10 cellular contexts compared by ENCODE assay signal in the genomic region with DNA sequence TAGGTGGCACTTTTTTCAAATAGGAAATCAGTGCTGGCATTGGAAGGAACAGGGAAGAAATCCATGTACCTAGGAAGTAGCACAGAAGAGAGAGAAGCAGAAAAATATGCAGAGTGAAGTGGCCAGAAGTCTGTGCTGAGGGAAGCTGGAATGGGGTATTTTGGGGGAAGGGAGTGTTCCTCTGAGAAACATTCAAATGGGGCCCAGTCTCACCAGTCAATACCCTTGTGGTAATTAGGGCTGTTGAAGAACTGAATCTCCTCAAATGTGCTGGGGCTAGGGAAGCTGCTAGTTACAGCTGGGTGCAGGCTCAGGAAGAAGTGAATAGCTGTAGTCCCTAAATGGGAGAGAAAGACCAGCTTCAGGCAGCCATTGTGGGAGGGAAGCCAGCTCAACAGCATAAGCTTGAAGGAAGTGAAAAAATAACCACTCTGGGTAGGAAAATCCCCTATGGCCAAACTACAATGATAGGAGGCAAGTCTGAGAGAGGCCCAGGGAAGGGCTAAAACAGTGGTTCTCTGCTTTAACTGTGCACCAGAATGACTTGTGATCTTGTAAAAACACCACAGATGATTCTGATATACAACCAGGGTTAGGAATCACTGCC. TPM values are rescaled to one million over a fixed set of nuclear protein-coding genes. Genes with fewer than 3 reads are reported as not detected.
A peak's percentile ranks its signal among the peaks of the same experiment; 100 is the strongest.
DNase-seq lines count a peak whose midpoint lies in the region; ATAC-seq and TF ChIP-seq lines count a peak whose summit lies in the region.
"Had no signal": no experiment of that assay in that cellular context is flagged by ENCODE, and none has a peak within 500 bp of the region (broad histone marks: within the 10 kb centered on the region; RNA-seq: fewer than 3 reads in every experiment).

No MANE protein-coding gene starts in this region.

- peak; percentile 65 for ATAC-seq in GM19372 (IDR thresholded peaks at IDR 0.05; ENCODE audit: low read depth, unreplicated experiment)
- ATAC-seq in HG03469 (IDR thresholded peaks at IDR 0.05; ENCODE audit: unreplicated experiment): peak; percentile 47

- H3K27me3 ChIP-seq in esophagus squamous epithelium: no peaks in the 10 kb centered on the region
- no peaks in the 10 kb centered on the region for H3K27me3 ChIP-seq in effector memory CD4-positive, alpha-beta T cell (replicated peaks; ENCODE audit: control insufficient read depth, insufficient read depth, low read length, poor library complexity, severe bottlenecking)

- peaks cover 4 to 54% (median 5%) of the 10 kb centered on the region in 3 donors for H3K4me1 ChIP-seq in esophagus squamous epithelium
- H3K4me1 ChIP-seq in effector memory CD4-positive, alpha-beta T cell (ENCODE audit: control insufficient read depth, insufficient read depth, low read length, poor library complexity, severe bottlenecking): no peaks in the 10 kb centered on the region

- DNase-seq in GM10248 (ENCODE audit: extremely low spot score): peak; percentile 78
- no peak for DNase-seq in esophagus squamous epithelium (lab: John Stamatoyannopoulos, UW)
- no peak for DNase-seq in effector memory CD4-positive, alpha-beta T cell
- no peak for DNase-seq in stimulated activated CD4-positive, alpha-beta T cell treated with anti-CD3 and anti-CD28 coated beads, Interleukin-4, amount 100 ng/mL, for 1 hour
- DNase-seq in NCI-H2029 (lab: John Stamatoyannopoulos, UW): no peak
- no peak for DNase-seq in SHP77 (lab: John Stamatoyannopoulos, UW)
- DNase-seq: GDM1, NCI-H82 had no signal

- CTCF ChIA-PET in GM10248 (lab: Yijun Ruan, JAX): interaction anchor here (1.0 to 2.0 kb wide), 4 partner anchors 9 to 76 kb away, joined by 3 to 9 read pairs (median 4); no protein-coding TSS in a partner anchor

- H3K9me3 ChIP-seq in esophagus squamous epithelium: no peaks in the 10 kb centered on the region
- no peaks in the 10 kb centered on the region for H3K9me3 ChIP-seq in effector memory CD4-positive, alpha-beta T cell (ENCODE audit: control insufficient read depth, low read length)

- intact Hi-C loops in esophagus squamous epithelium (cut with DNase I): no loop called here

- TF ChIP-seq POLR2A in esophagus squamous epithelium (IDR thresholded peaks at IDR 0.05): no peak

- TF ChIP-seq CTCF in GM10248 (IDR thresholded peaks at IDR 0.05; ENCODE audit: control extremely low read depth, extremely low read depth, low read depth, missing control alignments): no peak
- no peak for TF ChIP-seq CTCF in esophagus squamous epithelium (IDR thresholded peaks at IDR 0.05)

- peaks cover 58 to 99% (median 62%) of the 10 kb centered on the region in 3 donors for H3K36me3 ChIP-seq in esophagus squamous epithelium
- peaks cover 72% of the 10 kb centered on the region for H3K36me3 ChIP-seq in effector memory CD4-positive, alpha-beta T cell (ENCODE audit: control insufficient read depth, insufficient read depth, low read length)

- POLR2A ChIA-PET in GM10248 (lab: Yijun Ruan, JAX): interaction anchor here (0.7 to 1.6 kb wide), 3 partner anchors 10 to 18 kb away, joined by 3 read pairs; no protein-coding TSS in a partner anchor

- peak overlapping the region; percentile 16 to 79 (median 65) for H3K27ac ChIP-seq in esophagus squamous epithelium
- H3K27ac ChIP-seq in effector memory CD4-positive, alpha-beta T cell (ENCODE audit: insufficient read depth, low read length, poor library complexity, severe bottlenecking): no peak overlapping the region

- H3K4me3 ChIP-seq in esophagus squamous epithelium: no peak overlapping the region
- H3K4me3 ChIP-seq in effector memory CD4-positive, alpha-beta T cell (ENCODE audit: insufficient read depth, low read depth, low read length, poor library complexity, severe bottlenecking): no peak overlapping the region

RNA-seq across cellular contexts. Expression of a gene that starts 7.6 kb away (rescaled TPM):
- total RNA-seq in esophagus squamous epithelium: 10 to 100 TPM; 20.6 to 30.3 (median 22.3) TPM

RNA-seq across cellular contexts. Expression of a gene that starts 18.4 kb away (rescaled TPM):
- total RNA-seq in esophagus squamous epithelium: 100 to 1,000 TPM in 1 of 4 donors, 10 to 100 TPM in 3; 33.3 to 116 (median 83.9) TPM

RNA-seq across cellular contexts. Expression of a gene that starts 21.9 kb away (rescaled TPM):
- total RNA-seq in esophagus squamous epithelium: 10 to 100 TPM; 21.4 to 41.1 (median 32.8) TPM

RNA-seq across cellular contexts. Expression of a gene that starts 59.6 kb away (rescaled TPM):
- total RNA-seq in esophagus squamous epithelium: 10 to 100 TPM; 59.1 to 78.8 (median 64.6) TPM
